Comparison of ENCODE assay signal across 8 cellular contexts in the genomic region with DNA sequence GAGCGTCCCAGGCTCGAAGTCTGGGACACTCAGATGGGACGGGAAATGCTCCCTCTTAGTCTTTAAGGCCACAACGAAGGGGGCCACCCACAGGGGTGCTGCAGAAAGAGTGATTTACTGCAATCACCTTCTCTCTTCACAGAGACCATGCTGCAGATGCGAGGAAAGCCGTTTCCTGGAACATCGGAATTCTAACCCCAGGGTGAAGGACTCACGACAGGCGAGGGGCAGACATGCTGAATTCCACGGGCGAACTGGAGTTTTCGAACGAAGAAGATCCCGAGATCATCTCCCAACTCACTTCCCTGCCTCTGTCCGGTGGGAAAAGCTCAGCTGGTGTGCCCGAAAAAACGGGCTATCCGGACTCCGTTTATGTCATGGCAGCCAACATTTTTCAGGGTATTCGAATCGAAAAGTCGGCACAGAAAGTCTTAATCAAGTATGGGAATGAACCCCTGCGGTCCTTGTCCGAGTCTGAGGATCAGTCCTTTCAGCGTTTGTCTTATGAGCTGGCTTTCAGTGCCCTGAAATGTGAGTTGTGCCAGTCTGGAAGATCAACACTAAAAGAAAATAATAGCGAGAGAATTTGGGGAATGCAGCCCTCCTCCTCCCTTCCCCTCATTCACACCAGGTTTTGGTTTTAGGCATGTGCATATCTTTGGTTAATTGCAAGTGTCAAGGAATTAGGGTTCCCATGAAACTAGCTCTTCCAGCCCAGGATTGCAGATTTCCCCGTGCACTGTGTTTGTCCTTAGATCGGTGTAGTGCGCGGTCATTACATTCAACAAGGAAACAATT. TPM values are rescaled to one million over a fixed set of nuclear protein-coding genes. Genes with fewer than 3 reads are reported as not detected.
DNase-seq lines count a peak whose midpoint lies in the region; ATAC-seq and TF ChIP-seq lines count a peak whose summit lies in the region.

No MANE protein-coding gene starts in this region.

- BruUV-seq in MCF 10A (replicated peaks; lab: Mats Ljungman, UMichigan), result no TSS peak

- no peak for TF ChIP-seq CTCF in breast epithelium (IDR thresholded peaks at IDR 0.05)
- TF ChIP-seq CTCF in MCF 10A (IDR thresholded peaks at IDR 0.05; ENCODE audit: unreplicated experiment), result no peak
- TF ChIP-seq CTCF in left lung (IDR thresholded peaks at IDR 0.05), result no peak
- TF ChIP-seq CTCF in tibial artery (IDR thresholded peaks at IDR 0.05), result no peak

- H3K9me3 ChIP-seq in breast epithelium, result no peaks in the 10 kb centered on the region
- no peaks in the 10 kb centered on the region for H3K9me3 ChIP-seq in left lung
- no peaks in the 10 kb centered on the region for H3K9me3 ChIP-seq in tibial artery

- H3K4me3 ChIP-seq in breast epithelium (peak overlapping the region; percentile 44 to 79 (median 74)), left lung (peak overlapping the region; percentile 41 to 56), tibial artery (peak overlapping the region; percentile 65 to 77)

- H3K4me1 ChIP-seq in breast epithelium (no peaks in the 10 kb centered on the region), left lung (peaks cover 0 to 6% of the 10 kb centered on the region in 2 donors), tibial artery (peaks cover 0 to 16% (median 2%) of the 10 kb centered on the region in 4 donors)

- CTCF ChIA-PET in MCF 10A (lab: Yijun Ruan, JAX), result interaction anchor here (1.1 kb wide), 1 partner anchor 15 kb away, joined by 3 read pairs; no protein-coding TSS in a partner anchor

- H3K36me3 ChIP-seq in breast epithelium (no peaks in the 10 kb centered on the region), left lung (no peaks in the 10 kb centered on the region), tibial artery (no peaks in the 10 kb centered on the region)

- DNase-seq in breast epithelium (ENCODE audit: low spot score in 2 of 2) (no peak), MCF 10A (ENCODE audit: unreplicated experiment) (no peak), astrocyte of the hippocampus (ENCODE audit: low read depth, low spot score) (peak; percentile 57), left lung (no peak), tibial artery (no peak), OCI-M2 (lab: John Stamatoyannopoulos, UW; ENCODE audit: unreplicated experiment) (no peak), NCI-H128 (lab: John Stamatoyannopoulos, UW; ENCODE audit: unreplicated experiment) (no peak), HUDEP-2 (lab: John Stamatoyannopoulos, UW; ENCODE audit: unreplicated experiment in 76 of 76) (no peak)

- POLR2A ChIA-PET in MCF 10A (lab: Yijun Ruan, JAX), result interaction anchor here (0.6 kb wide), 1 partner anchor 21 kb away, joined by 3 read pairs; no protein-coding TSS in a partner anchor

- H3K27me3 ChIP-seq in breast epithelium, result no peaks in the 10 kb centered on the region
- H3K27me3 ChIP-seq in left lung, result peaks cover 0 to 38% of the 10 kb centered on the region in 2 donors
- no peaks in the 10 kb centered on the region for H3K27me3 ChIP-seq in tibial artery

- peaks cover 11% of the 10 kb centered on the region for H3K27me3 Mint-ChIP-seq in MCF 10A (ENCODE audit: insufficient read depth, unreplicated experiment)

- TF ChIP-seq POLR2A in breast epithelium (IDR thresholded peaks at IDR 0.05), result no peak

- H3K27ac ChIP-seq in breast epithelium (peak overlapping the region; percentile 64 to 68), left lung (peak overlapping the region in 1 of 2 donors; percentile 73), tibial artery (peak overlapping the region; percentile 72 to 83)

- no peaks in the 10 kb centered on the region for H3K4me1 Mint-ChIP-seq in MCF 10A (ENCODE audit: insufficient read depth, unreplicated experiment)

- H3K36me3 Mint-ChIP-seq in MCF 10A (ENCODE audit: insufficient read depth, unreplicated experiment), result no peaks in the 10 kb centered on the region

- ATAC-seq in left lung, result peak; percentile 30

- no peak overlapping the region for H3K27ac Mint-ChIP-seq in MCF 10A (ENCODE audit: low read depth, unreplicated experiment)

- H3K9me3 Mint-ChIP-seq in MCF 10A (ENCODE audit: unreplicated experiment), result peaks cover 6% of the 10 kb centered on the region

- intact Hi-C loops in breast epithelium (cut with DNase I; ENCODE audit: low total_unique reads), result no loop called here
- intact Hi-C loops in MCF 10A (cut with micrococcal nuclease), result no loop called here
- intact Hi-C loops in left lung (cut with DNase I), result no loop called here
- intact Hi-C loops in tibial artery (cut with DNase I; ENCODE audit: low total_unique reads), result no loop called here

- H3K4me3 Mint-ChIP-seq in MCF 10A (ENCODE audit: unreplicated experiment), result no peak overlapping the region

RNA-seq across cellular contexts. Expression of gene NSUN7, which starts 0.9 kb away (rescaled TPM):
- total RNA-seq in breast epithelium (10 to 100 TPM in 1 of 3 donors, 1 to 10 TPM in 1, under 1 TPM in 1; 0.80 to 19.3 (median 9.5) TPM), MCF 10A (2022) (not detected in 2 replicates), left lung (1 to 10 TPM; 5.3 to 7.4 TPM)
